Comparison of ENCODE assay signal across 8 cellular contexts in the genomic region with DNA sequence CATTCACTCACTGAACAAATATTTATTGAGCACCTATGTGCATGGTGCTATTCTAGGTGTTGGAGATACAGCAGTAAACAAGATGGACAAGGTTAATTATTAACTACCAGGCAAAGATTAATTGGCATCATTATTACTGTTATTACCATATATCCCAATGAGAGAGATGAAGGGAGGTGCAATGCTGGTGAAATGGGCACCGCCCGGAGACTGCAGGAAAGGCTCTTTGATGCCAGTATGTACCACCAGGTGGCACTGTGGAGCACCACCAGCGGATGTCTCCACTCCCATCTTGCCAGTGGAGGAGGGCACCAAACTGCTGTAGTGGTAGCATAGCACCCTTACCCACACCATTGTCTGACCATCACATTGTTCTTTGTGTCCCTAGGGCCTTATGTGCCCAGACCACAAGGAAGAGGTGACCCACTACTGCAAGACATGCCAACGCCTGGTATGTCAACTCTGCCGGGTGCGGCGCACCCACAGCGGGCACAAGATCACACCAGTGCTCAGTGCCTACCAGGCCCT. TPM values are rescaled to one million over a fixed set of nuclear protein-coding genes. Genes with fewer than 3 reads are reported as not detected.
DNase-seq lines count a peak whose midpoint lies in the region; ATAC-seq lines count a peak whose summit lies in the region.

No MANE protein-coding gene starts in this region.

- H3K14ac ChIP-seq in mesenchymal stem cell (ENCODE audit: low read length in 2 of 2): no peak overlapping the region

- DNase-seq in COLO829 (ENCODE audit: low spot score) (peak; percentile 98), HuH-7.5 (ENCODE audit: low spot score) (peak; percentile 99), NOMO-1 treated with DMSO at 0.1 percent for 48 hours (lab: John Stamatoyannopoulos, UW; ENCODE audit: unreplicated experiment) (peak; percentile 65), mesenchymal stem cell (peak; percentile 70)
- DNase-seq in activated CD8-positive, alpha-beta T cell treated with anti-CD3 and anti-CD28 coated beads, Interleukin-2, amount 10 ng/mL, durations not matched to agents 7 days and 5 days: peak; percentile 92
- peak; percentile 59 to 72 (median 60) for DNase-seq in effector memory CD4-positive, alpha-beta T cell
- DNase-seq in stimulated activated CD8-positive, alpha-beta memory T cell treated with anti-CD3 and anti-CD28 coated beads, Interleukin-4, amount 100 ng/mL, for 1 hour (ENCODE audit: low read depth in 2 of 2, low spot score in 1 of 2): peak; percentile 70 to 72

- H3K4ac ChIP-seq in mesenchymal stem cell (ENCODE audit: low read depth in 1 of 2, low read length in 2 of 2): peak overlapping the region in 1 of 2 experiments; percentile 5

- H3K27me3 Mint-ChIP-seq in activated CD8-positive, alpha-beta T cell treated with anti-CD3 and anti-CD28 coated beads, Interleukin-2, amount 10 ng/mL, durations not matched to agents 7 days and 5 days (ENCODE audit: low read depth): no peaks in the 10 kb centered on the region

- peaks cover 44% of the 10 kb centered on the region for H3K36me3 Mint-ChIP-seq in activated CD8-positive, alpha-beta T cell treated with anti-CD3 and anti-CD28 coated beads, Interleukin-2, amount 10 ng/mL, durations not matched to agents 7 days and 5 days (ENCODE audit: low read depth)

- CTCF ChIA-PET in activated CD8-positive, alpha-beta T cell treated with anti-CD3 and anti-CD28 coated beads, Interleukin-2, amount 10 ng/mL, durations not matched to agents 7 days and 5 days (lab: Charles Lee): interaction anchor here (0.8 to 7.6 kb wide), 12 partner anchors 17 to 81 kb away, joined by 3 to 161 read pairs (median 6); partner anchors contain the start of genes MTX1 and THBS3

- H2BK12ac ChIP-seq in mesenchymal stem cell (ENCODE audit: low read length in 2 of 2): peak overlapping the region; percentile 6 to 33

- H3K4me1 Mint-ChIP-seq in activated CD8-positive, alpha-beta T cell treated with anti-CD3 and anti-CD28 coated beads, Interleukin-2, amount 10 ng/mL, durations not matched to agents 7 days and 5 days (ENCODE audit: low read depth): peaks cover 46% of the 10 kb centered on the region

- peak overlapping the region; percentile 4 for H3K4me3 Mint-ChIP-seq in activated CD8-positive, alpha-beta T cell treated with anti-CD3 and anti-CD28 coated beads, Interleukin-2, amount 10 ng/mL, durations not matched to agents 7 days and 5 days

- H3K4me2 ChIP-seq in mesenchymal stem cell (ENCODE audit: low read length, poor library complexity, severe bottlenecking): no peak overlapping the region

- H2BK120ac ChIP-seq in mesenchymal stem cell (ENCODE audit: low read depth, low read length): no peak overlapping the region

- no peaks in the 10 kb centered on the region for H3K9me3 Mint-ChIP-seq in activated CD8-positive, alpha-beta T cell treated with anti-CD3 and anti-CD28 coated beads, Interleukin-2, amount 10 ng/mL, durations not matched to agents 7 days and 5 days (ENCODE audit: insufficient read depth)

- 64% methylated on average over 8 of the region's 8 CpGs for WGBS in mesenchymal stem cell

- H3K4me1 ChIP-seq in effector memory CD4-positive, alpha-beta T cell (ENCODE audit: control insufficient read depth, insufficient read depth, low read length, poor library complexity, severe bottlenecking): peaks cover 32% of the 10 kb centered on the region
- peaks cover 26% of the 10 kb centered on the region for H3K4me1 ChIP-seq in mesenchymal stem cell (ENCODE audit: control insufficient read depth, insufficient read depth, low read depth, low read length)

- POLR2A ChIA-PET in activated CD8-positive, alpha-beta T cell treated with anti-CD3 and anti-CD28 coated beads, Interleukin-2, amount 10 ng/mL, durations not matched to agents 7 days and 5 days (lab: Charles Lee): interaction anchor here (0.7 to 7.0 kb wide), 5 partner anchors 17 to 92 kb away, joined by 3 to 68 read pairs (median 4); partner anchors contain the start of gene MTX1

- H3K23ac ChIP-seq in mesenchymal stem cell (ENCODE audit: low read length in 2 of 2): no peak overlapping the region

- peaks cover 14% of the 10 kb centered on the region for H3K79me1 ChIP-seq in mesenchymal stem cell (replicated peaks; ENCODE audit: low read length, poor library complexity, severe bottlenecking)

- peak overlapping the region; percentile 52 for H4K91ac ChIP-seq in mesenchymal stem cell (ENCODE audit: low read length)

- H2AK5ac ChIP-seq in mesenchymal stem cell (ENCODE audit: low read length, severe bottlenecking): peak overlapping the region; percentile 20

- H2BK5ac ChIP-seq in mesenchymal stem cell (ENCODE audit: low read depth, low read length, poor library complexity, severe bottlenecking): no peak overlapping the region

- no peak overlapping the region for H2AFZ ChIP-seq in mesenchymal stem cell (ENCODE audit: low read depth, low read length)

- H3K4me3 ChIP-seq in effector memory CD4-positive, alpha-beta T cell (ENCODE audit: insufficient read depth, low read depth, low read length, poor library complexity, severe bottlenecking): no peak overlapping the region
- H3K4me3 ChIP-seq in mesenchymal stem cell (ENCODE audit: insufficient read depth in 1 of 2, low read depth in 1 of 2, low read length in 2 of 2): no peak overlapping the region

- peak overlapping the region; percentile 27 for H3K9ac ChIP-seq in mesenchymal stem cell (ENCODE audit: low read length)

- H3K9me3 ChIP-seq in effector memory CD4-positive, alpha-beta T cell (ENCODE audit: control insufficient read depth, low read length): no peaks in the 10 kb centered on the region
- no peaks in the 10 kb centered on the region for H3K9me3 ChIP-seq in mesenchymal stem cell (ENCODE audit: control insufficient read depth, low read length)

- peak overlapping the region in 1 of 2 experiments; percentile 28 for H3K18ac ChIP-seq in mesenchymal stem cell (ENCODE audit: low read depth in 1 of 2, low read length in 2 of 2)

- no peaks in the 10 kb centered on the region for H3K27me3 ChIP-seq in effector memory CD4-positive, alpha-beta T cell (replicated peaks; ENCODE audit: control insufficient read depth, insufficient read depth, low read length, poor library complexity, severe bottlenecking)
- no peaks in the 10 kb centered on the region for H3K27me3 ChIP-seq in mesenchymal stem cell (ENCODE audit: control insufficient read depth in 1 of 2, insufficient read depth in 1 of 2, low read length in 2 of 2)

- H4K8ac ChIP-seq in mesenchymal stem cell (ENCODE audit: low read length): peak overlapping the region; percentile 81

- H3K27ac ChIP-seq in effector memory CD4-positive, alpha-beta T cell (ENCODE audit: insufficient read depth, low read length, poor library complexity, severe bottlenecking): peak overlapping the region; percentile 9
- H3K27ac ChIP-seq in mesenchymal stem cell (ENCODE audit: low read length, poor library complexity, severe bottlenecking): no peak overlapping the region

- peak overlapping the region; percentile 33 for H3K27ac Mint-ChIP-seq in activated CD8-positive, alpha-beta T cell treated with anti-CD3 and anti-CD28 coated beads, Interleukin-2, amount 10 ng/mL, durations not matched to agents 7 days and 5 days

- H3K36me3 ChIP-seq in effector memory CD4-positive, alpha-beta T cell (ENCODE audit: control insufficient read depth, insufficient read depth, low read length): peaks cover 29% of the 10 kb centered on the region
- peaks cover 37 to 47% of the 10 kb centered on the region in 2 experiments for H3K36me3 ChIP-seq in mesenchymal stem cell (ENCODE audit: control insufficient read depth in 1 of 2, insufficient read depth in 2 of 2, low read depth in 1 of 2, low read length in 2 of 2)

- H2BK15ac ChIP-seq in mesenchymal stem cell (ENCODE audit: low read depth, poor library complexity, severe bottlenecking): no peak overlapping the region

- ATAC-seq in activated CD8-positive, alpha-beta T cell treated with anti-CD3 and anti-CD28 coated beads, Interleukin-2, amount 10 ng/mL, durations not matched to agents 7 days and 5 days: peak; percentile 38
- ATAC-seq in GM21390 (IDR thresholded peaks at IDR 0.05; ENCODE audit: unreplicated experiment): no peak

RNA-seq across cellular contexts. Expression of gene TRIM46, which starts 3.0 kb away (rescaled TPM):
- 10 to 100 TPM; 14.6 TPM for total RNA-seq in activated CD8-positive, alpha-beta T cell treated with anti-CD3 and anti-CD28 coated beads, Interleukin-2, amount 10 ng/mL, durations not matched to agents 7 days and 5 days
- polyA plus RNA-seq in mesenchymal stem cell (2013, experiment 1 of 2): 7.1 TPM
- polyA plus RNA-seq in mesenchymal stem cell (2013, experiment 2 of 2): 6.5 TPM

RNA-seq across cellular contexts. Expression of gene KRTCAP2, which starts 3.5 kb away (rescaled TPM):
- total RNA-seq in activated CD8-positive, alpha-beta T cell treated with anti-CD3 and anti-CD28 coated beads, Interleukin-2, amount 10 ng/mL, durations not matched to agents 7 days and 5 days: 100 to 1,000 TPM; 170 to 190 TPM
- 350 TPM for polyA plus RNA-seq in mesenchymal stem cell (2013, experiment 1 of 2)
- polyA plus RNA-seq in mesenchymal stem cell (2013, experiment 2 of 2): 358 TPM

RNA-seq across cellular contexts. Expression of gene THBS3, which starts 31.1 kb away (rescaled TPM):
- 10 to 100 TPM; 13.4 to 15.0 TPM for total RNA-seq in activated CD8-positive, alpha-beta T cell treated with anti-CD3 and anti-CD28 coated beads, Interleukin-2, amount 10 ng/mL, durations not matched to agents 7 days and 5 days
- polyA plus RNA-seq in mesenchymal stem cell (2013, experiment 1 of 2): 41.3 TPM
- polyA plus RNA-seq in mesenchymal stem cell (2013, experiment 2 of 2): 39.4 TPM

RNA-seq across cellular contexts. Expression of gene MTX1, which starts 31.9 kb away (rescaled TPM):
- total RNA-seq in activated CD8-positive, alpha-beta T cell treated with anti-CD3 and anti-CD28 coated beads, Interleukin-2, amount 10 ng/mL, durations not matched to agents 7 days and 5 days: 10 to 100 TPM; 43.0 to 46.3 TPM
- polyA plus RNA-seq in mesenchymal stem cell (2013, experiment 1 of 2): 39.5 TPM
- polyA plus RNA-seq in mesenchymal stem cell (2013, experiment 2 of 2): 38.9 TPM

RNA-seq across cellular contexts. Expression of gene DPM3, which starts 36.3 kb away (rescaled TPM):
- 10 to 100 TPM; 53.2 to 57.7 TPM for total RNA-seq in activated CD8-positive, alpha-beta T cell treated with anti-CD3 and anti-CD28 coated beads, Interleukin-2, amount 10 ng/mL, durations not matched to agents 7 days and 5 days
- polyA plus RNA-seq in mesenchymal stem cell (2013, experiment 1 of 2): 176 TPM
- 182 TPM for polyA plus RNA-seq in mesenchymal stem cell (2013, experiment 2 of 2)
